1 cellular context compared by ENCODE assay signal in genomic region chr1:27301052-27301422, GRCh38.
TF ChIP-seq lines count a peak whose summit lies in the region.

No MANE protein-coding gene starts in this region.

TF ChIP-seq in HepG2, 621 proteins besides CTCF, POLR2A, EP300 and RAD21 (continued from another document):
- TF ChIP-seq U2AF1 (optimal IDR thresholded peaks at IDR 0.05; ENCODE audit: low read depth, low read length) (no peak), ZNF569 (CRISPR knock-in tag; IDR thresholded peaks at IDR 0.05; ENCODE audit: borderline replicate concordance) (no peak), ZNF350 (CRISPR knock-in tag; IDR thresholded peaks at IDR 0.05; ENCODE audit: borderline replicate concordance, low read depth) (no peak), ZFY (CRISPR knock-in tag; IDR thresholded peaks at IDR 0.05) (no peak), SNAPC5 (CRISPR knock-in tag; IDR thresholded peaks at IDR 0.05; ENCODE audit: borderline replicate concordance) (no peak)
